Comparison of ENCODE assay signal across 9 cellular contexts in genomic region chr1:165632491-165632890, GRCh38. TPM values are rescaled to one million over a fixed set of nuclear protein-coding genes. Genes with fewer than 3 reads are reported as not detected.
DNase-seq lines count a peak whose midpoint lies in the region; ATAC-seq and TF ChIP-seq lines count a peak whose summit lies in the region.
"Had no signal": no experiment of that assay in that cellular context is flagged by ENCODE, and none has a peak within 500 bp of the region (broad histone marks: within the 10 kb centered on the region; RNA-seq: fewer than 3 reads in every experiment).

No MANE protein-coding gene starts in this region.

- H3K4me3 Mint-ChIP-seq in stimulated activated naive CD8-positive, alpha-beta T cell treated with anti-CD3 and anti-CD28 coated beads, Interleukin-15, amount 100 ng/mL, for 72 hours = no peak overlapping the region
- H3K4me3 Mint-ChIP-seq: central memory CD8-positive, alpha-beta T cell had no signal

- H3K9me3 ChIP-seq in thoracic aorta = no peaks in the 10 kb centered on the region

- H3K27me3 ChIP-seq in layer of hippocampus (ENCODE audit: control insufficient read depth, insufficient read depth, low read length) (no peaks in the 10 kb centered on the region), thoracic aorta (replicated peaks; ENCODE audit: insufficient read depth) (no peaks in the 10 kb centered on the region)

- H3K27ac Mint-ChIP-seq in stimulated activated naive CD8-positive, alpha-beta T cell treated with anti-CD3 and anti-CD28 coated beads, Interleukin-15, amount 100 ng/mL, for 72 hours = no peak overlapping the region

- ATAC-seq in thoracic aorta (ENCODE audit: insufficient number of reproducible peaks, low FRiP score, low read depth) = no peak
- ATAC-seq in stimulated activated naive CD8-positive, alpha-beta T cell treated with anti-CD3 and anti-CD28 coated beads, Interleukin-15, amount 100 ng/mL, for 72 hours = no peak

- peaks cover 30 to 47% of the 10 kb centered on the region in 2 donors for H3K4me1 ChIP-seq in thoracic aorta (ENCODE audit: control insufficient read depth in 1 of 2, low read depth in 2 of 2)

- H3K9me3 Mint-ChIP-seq in stimulated activated naive CD8-positive, alpha-beta T cell treated with anti-CD3 and anti-CD28 coated beads, Interleukin-15, amount 100 ng/mL, for 72 hours = no peaks in the 10 kb centered on the region
- H3K9me3 Mint-ChIP-seq: central memory CD8-positive, alpha-beta T cell had no signal

- no peak for TF ChIP-seq CTCF in astrocyte of the cerebellum (IDR thresholded peaks at IDR 0.05; ENCODE audit: low read depth, low read length, missing control alignments)
- TF ChIP-seq CTCF in thoracic aorta (IDR thresholded peaks at IDR 0.05) = no peak

- in situ Hi-C loops in astrocyte of the cerebellum (cut with HindIII; ENCODE audit: low sequenced_read_pairs) = no loop called here

- DNase-seq in SIG-M5 treated with dmso at 0.1 percent for 504 hours (lab: John Stamatoyannopoulos, UW; ENCODE audit: unreplicated experiment) = peak; percentile 59
- DNase-seq in SIG-M5 (lab: John Stamatoyannopoulos, UW) = no peak
- DNase-seq in astrocyte of the cerebellum (ENCODE audit: low read depth) = no peak
- DNase-seq in thoracic aorta (ENCODE audit: low spot score) = no peak
- no peak for DNase-seq in NCI-H187 (lab: John Stamatoyannopoulos, UW)
- DNase-seq in stimulated activated naive CD8-positive, alpha-beta T cell treated with anti-CD3 and anti-CD28 coated beads, Interleukin-15, amount 100 ng/mL, for 72 hours = no peak
- DNase-seq in mucosa of gallbladder (ENCODE audit: low spot score) = no peak

- H3K27me3 Mint-ChIP-seq in stimulated activated naive CD8-positive, alpha-beta T cell treated with anti-CD3 and anti-CD28 coated beads, Interleukin-15, amount 100 ng/mL, for 72 hours = no peaks in the 10 kb centered on the region
- H3K27me3 Mint-ChIP-seq: central memory CD8-positive, alpha-beta T cell had no signal

- H3K27ac ChIP-seq in layer of hippocampus (ENCODE audit: low read depth, low read length) (peak overlapping the region; percentile 93), thoracic aorta (peak overlapping the region; percentile 80 to 89)

- H3K36me3 ChIP-seq in thoracic aorta = no peaks in the 10 kb centered on the region

- peaks cover 32% of the 10 kb centered on the region for H3K4me1 Mint-ChIP-seq in stimulated activated naive CD8-positive, alpha-beta T cell treated with anti-CD3 and anti-CD28 coated beads, Interleukin-15, amount 100 ng/mL, for 72 hours

- H3K4me3 ChIP-seq in astrocyte of the cerebellum (ENCODE audit: low read depth, low read length) (peak overlapping the region; percentile 98), thoracic aorta (peak overlapping the region; percentile 89)

RNA-seq across cellular contexts. Expression of gene MGST3, which starts 1.5 kb away (rescaled TPM):
- total RNA-seq in thoracic aorta (100 to 1,000 TPM; 160 to 252 TPM), mucosa of gallbladder (281 TPM)
